22 cellular contexts compared by ENCODE assay signal in the genomic region with DNA sequence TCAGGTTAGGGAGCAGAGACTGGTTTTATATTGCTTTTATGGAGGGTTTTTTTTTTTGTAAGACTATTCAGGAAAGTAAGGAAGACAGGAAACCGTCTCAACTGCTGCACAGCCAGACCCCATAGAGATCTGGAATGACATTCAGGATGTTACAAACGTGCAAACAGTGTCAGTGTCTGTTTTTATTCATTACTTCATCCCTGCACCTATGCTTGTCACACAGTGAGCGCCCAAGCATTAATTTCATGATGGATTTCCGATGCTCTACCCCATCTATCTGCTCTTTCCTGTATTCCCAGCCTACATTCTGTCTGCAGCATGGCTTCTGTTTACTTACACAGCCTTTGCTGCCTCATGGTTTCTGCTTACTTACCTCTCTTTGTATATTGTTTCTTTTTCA. TPM values are rescaled to one million over a fixed set of nuclear protein-coding genes. Genes with fewer than 3 reads are reported as not detected.
DNase-seq lines count a peak whose midpoint lies in the region; ATAC-seq, FAIRE-seq and TF ChIP-seq lines count a peak whose summit lies in the region.
"Had no signal": no experiment of that assay in that cellular context is flagged by ENCODE, and none has a peak within 500 bp of the region (broad histone marks: within the 10 kb centered on the region; RNA-seq: fewer than 3 reads in every experiment).

No MANE protein-coding gene starts in this region.

- CTCF ChIA-PET in A673 (lab: Charles Lee) (no interaction called here), endothelial cell of umbilical vein (lab: Charles Lee) (interaction anchor here (0.6 kb wide), 1 partner anchor 14 kb away, joined by 3 read pairs; no protein-coding TSS in a partner anchor)

- TF ChIP-seq CTCF in A673 (conservative IDR thresholded peaks at IDR 0.05; ENCODE audit: low read depth, low read length): no peak
- no peak for TF ChIP-seq CTCF in RWPE2 (IDR thresholded peaks at IDR 0.05; ENCODE audit: poor library complexity, severe bottlenecking)
- no peak for TF ChIP-seq CTCF in endothelial cell of umbilical vein (IDR thresholded peaks at IDR 0.05; ENCODE audit: extremely low read depth in 1 of 2, insufficient read depth in 1 of 2, low read depth in 1 of 2, low read length in 2 of 2)
- TF ChIP-seq CTCF in neural progenitor cell (IDR thresholded peaks at IDR 0.05): no peak

- dilution Hi-C loops in endothelial cell of umbilical vein (cut with MboI; ENCODE audit: extremely low pct_ligation_motif_present, low sequenced_read_pairs): no loop called here

- no peaks in the 10 kb centered on the region for H3K9me1 ChIP-seq in endothelial cell of umbilical vein (replicated peaks; ENCODE audit: control insufficient read depth, extremely low read depth, insufficient read depth, low read length)

- no peak for ATAC-seq in RWPE2 (ENCODE audit: low read depth)

- H2AFZ ChIP-seq in endothelial cell of umbilical vein (ENCODE audit: low read depth, low read length) (no peak overlapping the region), neural progenitor cell (replicated peaks) (no peak overlapping the region)
- H2AFZ ChIP-seq: PC-9 had no signal

- H3K4me1 ChIP-seq in A673 (ENCODE audit: insufficient read depth, low read length, poor library complexity, severe bottlenecking) (peaks cover 41% of the 10 kb centered on the region), RWPE2 (ENCODE audit: insufficient read depth, poor library complexity, severe bottlenecking) (peaks cover 20% of the 10 kb centered on the region), endothelial cell of umbilical vein (ENCODE audit: control insufficient read depth, extremely low read depth, insufficient read depth, low read length) (peaks cover 56% of the 10 kb centered on the region), neural progenitor cell (peaks cover 27% of the 10 kb centered on the region)

- peak overlapping the region; percentile 50 for H3K27ac Mint-ChIP-seq in neural progenitor cell

- H3K4me3 ChIP-seq in A673 (ENCODE audit: low read depth, low read length, poor library complexity, severe bottlenecking) (no peak overlapping the region), RWPE2 (ENCODE audit: severe bottlenecking) (no peak overlapping the region), endothelial cell of umbilical vein (replicated peaks in 1 of 3; ENCODE audit: insufficient read depth in 1 of 3, low read depth in 1 of 3, low read length in 3 of 3) (no peak overlapping the region), neural progenitor cell (no peak overlapping the region)
- H3K4me3 ChIP-seq: ovary, PC-9 had no signal

- DNase-seq in A673 (ENCODE audit: low spot score): peak; percentile 52
- no peak for DNase-seq in RWPE2 (ENCODE audit: low spot score)
- DNase-seq in endothelial cell of umbilical vein (ENCODE audit: low read depth, low spot score): no peak
- DNase-seq in neural progenitor cell (ENCODE audit: low spot score): no peak
- no peak for DNase-seq in SIG-M5 (lab: John Stamatoyannopoulos, UW)
- no peak for DNase-seq in NCI-H1092 treated with DMSO at 0.1 percent for 48 hours (lab: John Stamatoyannopoulos, UW)
- DNase-seq in NCI-H2196 treated with DMSO at 0.1 percent for 48 hours (lab: John Stamatoyannopoulos, UW; ENCODE audit: unreplicated experiment): no peak
- DNase-seq in NK-92 (lab: John Stamatoyannopoulos, UW; ENCODE audit: unreplicated experiment): no peak
- DNase-seq: ACHN; activated CD8-positive, alpha-beta T cell treated with anti-CD3 and anti-CD28 coated beads for 36 hours; CD4-positive, CD25-positive, alpha-beta regulatory T cell; cortex of kidney; erythroblast; MM.1S; NCI-H2029; NCI-H748 treated with DMSO at 0.1 percent for 48 hours; ovary; PC-9; stimulated activated CD4-positive, alpha-beta T cell treated with anti-CD3 and anti-CD28 coated beads, Interleukin-12 subunit alpha, Interleukin-12 subunit beta, amount 100 ng/mL, for 4 hours; stimulated activated naive CD4-positive, alpha-beta T cell had no signal

- H3K9me3 ChIP-seq in A673 (ENCODE audit: low read depth, low read length, poor library complexity, severe bottlenecking) (no peaks in the 10 kb centered on the region), RWPE2 (ENCODE audit: severe bottlenecking) (no peaks in the 10 kb centered on the region), endothelial cell of umbilical vein (replicated peaks; ENCODE audit: control insufficient read depth, insufficient read depth, low read length) (no peaks in the 10 kb centered on the region), neural progenitor cell (ENCODE audit: low read depth) (no peaks in the 10 kb centered on the region)
- H3K9me3 ChIP-seq: ovary had no signal

- H3K9ac ChIP-seq in endothelial cell of umbilical vein (replicated peaks; ENCODE audit: extremely low read depth, insufficient read depth, low read length) (peak overlapping the region; percentile 75), neural progenitor cell (no peak overlapping the region)

- H3K27me3 ChIP-seq in A673 (replicated peaks; ENCODE audit: insufficient read depth, low read depth, low read length, poor library complexity) (no peaks in the 10 kb centered on the region), RWPE2 (ENCODE audit: insufficient read depth, poor library complexity, severe bottlenecking) (no peaks in the 10 kb centered on the region), endothelial cell of umbilical vein (ENCODE audit: control insufficient read depth in 2 of 2, insufficient read depth in 2 of 2, low read length in 2 of 2) (no peaks in the 10 kb centered on the region), neural progenitor cell (no peaks in the 10 kb centered on the region)
- H3K27me3 ChIP-seq: ovary had no signal

- H3K4me2 ChIP-seq in endothelial cell of umbilical vein (ENCODE audit: insufficient read depth, low read length) (peak overlapping the region; percentile 84), neural progenitor cell (peak overlapping the region; percentile 19)

- intact Hi-C loops in A673 (cut with micrococcal nuclease; ENCODE audit: unreplicated experiment) (no loop called here), endothelial cell of umbilical vein (cut with micrococcal nuclease) (loop anchor here (1.0 kb wide), 1 partner anchor 18 kb away; no protein-coding TSS in a partner anchor)

- POLR2A ChIA-PET in A673 (lab: Charles Lee; ENCODE audit: low non-redundant PET): no interaction called here
- POLR2A ChIA-PET in endothelial cell of umbilical vein (lab: Charles Lee): no interaction called here

- peaks cover 39% of the 10 kb centered on the region for H3K4me1 Mint-ChIP-seq in neural progenitor cell

- no peak overlapping the region for H3K4me3 Mint-ChIP-seq in neural progenitor cell
- H3K4me3 Mint-ChIP-seq: activated CD8-positive, alpha-beta T cell treated with anti-CD3 and anti-CD28 coated beads for 36 hours; CD4-positive, CD25-positive, alpha-beta regulatory T cell had no signal

- BruUV-seq in A673 (replicated peaks; lab: Mats Ljungman, UMichigan) (no TSS peak), endothelial cell of umbilical vein (replicated peaks; lab: Mats Ljungman, UMichigan) (no TSS peak)

- peaks cover 40% of the 10 kb centered on the region for H3F3A ChIP-seq in neural progenitor cell (ENCODE audit: low read depth)

- H3K9me3 Mint-ChIP-seq in neural progenitor cell: peaks cover 2% of the 10 kb centered on the region
- H3K9me3 Mint-ChIP-seq: activated CD8-positive, alpha-beta T cell treated with anti-CD3 and anti-CD28 coated beads for 36 hours; CD4-positive, CD25-positive, alpha-beta regulatory T cell had no signal

- peaks cover 46% of the 10 kb centered on the region for H3K36me3 Mint-ChIP-seq in neural progenitor cell

- H3K36me3 ChIP-seq in A673 (ENCODE audit: insufficient read depth, low read length, poor library complexity, severe bottlenecking) (peaks cover 14% of the 10 kb centered on the region), RWPE2 (ENCODE audit: low read depth) (peaks cover 33% of the 10 kb centered on the region), endothelial cell of umbilical vein (ENCODE audit: control insufficient read depth in 2 of 2, extremely low read depth in 1 of 2, insufficient read depth in 2 of 2, low read length in 2 of 2) (peaks cover 6 to 13% of the 10 kb centered on the region in 2 experiments), neural progenitor cell (peaks cover 12% of the 10 kb centered on the region)
- H3K36me3 ChIP-seq: ovary had no signal

- H4K20me1 ChIP-seq in endothelial cell of umbilical vein (replicated peaks; ENCODE audit: control insufficient read depth, extremely low read depth, insufficient read depth, low read length) (no peaks in the 10 kb centered on the region), neural progenitor cell (ENCODE audit: low read depth) (peaks cover 5% of the 10 kb centered on the region)

- H3K79me2 ChIP-seq in endothelial cell of umbilical vein (ENCODE audit: control insufficient read depth, insufficient read depth, low read length) (peaks cover 12% of the 10 kb centered on the region), neural progenitor cell (ENCODE audit: low read depth) (no peaks in the 10 kb centered on the region)

- FAIRE-seq in endothelial cell of umbilical vein (lab: Jason Lieb, UNC): peak; percentile 61
- FAIRE-seq: GM18507, TTC549 had no signal

- peak overlapping the region; percentile 73 for H3K27ac ChIP-seq in A673 (ENCODE audit: low read depth, low read length, poor library complexity, severe bottlenecking)
- peak overlapping the region; percentile 55 for H3K27ac ChIP-seq in RWPE2 (ENCODE audit: poor library complexity, severe bottlenecking)
- H3K27ac ChIP-seq in endothelial cell of umbilical vein (ENCODE audit: insufficient read depth, low read depth, low read length): peak overlapping the region; percentile 80
- H3K27ac ChIP-seq in neural progenitor cell: peak overlapping the region; percentile 80
- H3K27ac ChIP-seq: ovary had no signal

- no peaks in the 10 kb centered on the region for H3K27me3 Mint-ChIP-seq in neural progenitor cell (ENCODE audit: insufficient read depth, low read depth)
- H3K27me3 Mint-ChIP-seq: activated CD8-positive, alpha-beta T cell treated with anti-CD3 and anti-CD28 coated beads for 36 hours; CD4-positive, CD25-positive, alpha-beta regulatory T cell had no signal

- no peak for TF ChIP-seq POLR2A in endothelial cell of umbilical vein (IDR thresholded peaks at IDR 0.05; ENCODE audit: low read depth, low read length)

TF ChIP-seq in endothelial cell of umbilical vein, 7 proteins besides CTCF, POLR2A, EP300 and RAD21 (continues in another document):
- no peak for TF ChIP-seq FOS (IDR thresholded peaks at IDR 0.05; ENCODE audit: borderline replicate concordance, insufficient read depth, low read length)

RNA-seq across cellular contexts. Expression of gene SEPTIN11, which starts 53.2 kb away (rescaled TPM):
- total RNA-seq in A673 (2021) (121 and 125 TPM in 2 replicates), endothelial cell of umbilical vein (168 and 202 TPM in 2 replicates), neural progenitor cell (ENCODE audit: low replicate concordance) (124 and 183 TPM in 2 replicates)
- 55.9 and 69.4 TPM in 2 replicates for polyA plus RNA-seq in endothelial cell of umbilical vein
- 90.2 and 102 TPM in 2 replicates for polyA plus RNA-seq in endothelial cell of umbilical vein (2011; cell fraction: cytosol; rRNA removed)
- 92.9 and 109 TPM in 2 replicates for polyA plus RNA-seq in endothelial cell of umbilical vein (2011; cell fraction: nucleus; rRNA removed)
- polyA plus RNA-seq in endothelial cell of umbilical vein (2012): 116 and 141 TPM in 2 replicates
- 201 and 218 TPM in 2 replicates for polyA minus RNA-seq in endothelial cell of umbilical vein
- 3.5 TPM for polyA minus RNA-seq in endothelial cell of umbilical vein (2011; cell fraction: cytosol; rRNA and poly(A)+ RNA removed)
- polyA minus RNA-seq in endothelial cell of umbilical vein (2011; cell fraction: nucleus; rRNA and poly(A)+ RNA removed): 245 and 309 TPM in 2 replicates
